28 cellular contexts compared by ENCODE assay signal in genomic region chr6:118228856-118229255, GRCh38.
"Had no signal": no experiment of that assay in that cellular context is flagged by ENCODE, and none has a peak within 500 bp of the region (broad histone marks: within the 10 kb centered on the region; RNA-seq: fewer than 3 reads in every experiment).

No MANE protein-coding gene starts in this region.

- H3K9me3 Mint-ChIP-seq: natural killer cell; nephron; stimulated activated effector memory CD8-positive, alpha-beta T cell treated with anti-CD3 and anti-CD28 coated beads, Interleukin-12 subunit alpha, Interleukin-12 subunit beta, amount 100 ng/mL, for 72 hours; stimulated activated naive B cell treated with anti-CD40 and anti-IgM and Interleukin-4, amounts not matched to agents 10 μg/mL and 1 μg/mL and 100 μg/mL, for 72 hours; stimulated activated naive CD8-positive, alpha-beta T cell treated with anti-CD3 and anti-CD28 coated beads, Interleukin-15, Interleukin-2, amounts not matched to agents 100 ng/mL and 50 ng/mL, for 24 hours had no signal

- ATAC-seq: natural killer cell; psoas muscle; right cardiac atrium; right lobe of liver; stimulated activated effector memory CD8-positive, alpha-beta T cell treated with anti-CD3 and anti-CD28 coated beads, Interleukin-12 subunit alpha, Interleukin-12 subunit beta, amount 100 ng/mL, for 72 hours; stimulated activated naive B cell treated with anti-CD40 and anti-IgM and Interleukin-4, amounts not matched to agents 10 μg/mL and 1 μg/mL and 100 μg/mL, for 72 hours had no signal

- H2AFZ ChIP-seq: parathyroid adenoma had no signal

- H3K36me3 Mint-ChIP-seq: natural killer cell; stimulated activated effector memory CD8-positive, alpha-beta T cell treated with anti-CD3 and anti-CD28 coated beads, Interleukin-12 subunit alpha, Interleukin-12 subunit beta, amount 100 ng/mL, for 72 hours; stimulated activated naive B cell treated with anti-CD40 and anti-IgM and Interleukin-4, amounts not matched to agents 10 μg/mL and 1 μg/mL and 100 μg/mL, for 72 hours had no signal

- H3K27me3 Mint-ChIP-seq: progenitor cell of endocrine pancreas; stimulated activated naive B cell treated with anti-CD40 and anti-IgM and Interleukin-4, amounts not matched to agents 10 μg/mL and 1 μg/mL and 100 μg/mL, for 72 hours; stimulated activated naive CD8-positive, alpha-beta T cell treated with anti-CD3 and anti-CD28 coated beads, Interleukin-15, Interleukin-2, amounts not matched to agents 100 ng/mL and 50 ng/mL, for 24 hours had no signal

- H3K4me1 Mint-ChIP-seq: natural killer cell; nephron; stimulated activated effector memory CD8-positive, alpha-beta T cell treated with anti-CD3 and anti-CD28 coated beads, Interleukin-12 subunit alpha, Interleukin-12 subunit beta, amount 100 ng/mL, for 72 hours; stimulated activated naive B cell treated with anti-CD40 and anti-IgM and Interleukin-4, amounts not matched to agents 10 μg/mL and 1 μg/mL and 100 μg/mL, for 72 hours had no signal

- H3K27ac ChIP-seq: ovary, parathyroid adenoma, psoas muscle, right lobe of liver, sigmoid colon, stomach, thoracic aorta, thyroid gland, upper lobe of left lung, vagina had no signal

- H3K27me3 ChIP-seq: ovary, right lobe of liver, sigmoid colon, stomach, thyroid gland, tibial nerve, upper lobe of left lung, vagina had no signal

- H3K4me3 ChIP-seq: ovary, psoas muscle, right lobe of liver, sigmoid colon, stomach, thoracic aorta, thyroid gland, tibial nerve, upper lobe of left lung, vagina had no signal

- H3K9me3 ChIP-seq: ovary, psoas muscle, right lobe of liver, stomach, thoracic aorta, thyroid gland, tibial nerve, upper lobe of left lung, vagina had no signal

- H3K79me2 ChIP-seq: parathyroid adenoma had no signal

- H3K27ac Mint-ChIP-seq: natural killer cell; nephron; progenitor cell of endocrine pancreas; stimulated activated effector memory CD8-positive, alpha-beta T cell treated with anti-CD3 and anti-CD28 coated beads, Interleukin-12 subunit alpha, Interleukin-12 subunit beta, amount 100 ng/mL, for 72 hours; stimulated activated naive B cell treated with anti-CD40 and anti-IgM and Interleukin-4, amounts not matched to agents 10 μg/mL and 1 μg/mL and 100 μg/mL, for 72 hours; stimulated activated naive CD8-positive, alpha-beta T cell treated with anti-CD3 and anti-CD28 coated beads, Interleukin-15, Interleukin-2, amounts not matched to agents 100 ng/mL and 50 ng/mL, for 24 hours had no signal

- H3K36me3 ChIP-seq: ovary, right lobe of liver, sigmoid colon, stomach, thoracic aorta, thyroid gland, tibial nerve, upper lobe of left lung, vagina had no signal

- H3K4me1 ChIP-seq: parathyroid adenoma, psoas muscle, right lobe of liver, sigmoid colon, stomach, thyroid gland, upper lobe of left lung, vagina had no signal

- H3K9ac ChIP-seq: parathyroid adenoma had no signal

- DNase-seq: natural killer cell; occipital lobe; ovary; posterior cingulate gyrus; psoas muscle; right cardiac atrium; right lobe of liver; sigmoid colon; small intestine; stimulated activated CD4-positive, alpha-beta T cell treated with anti-CD3 and anti-CD28 coated beads, Interleukin-15, amount 100 ng/mL, for 24 hours; stimulated activated CD4-positive, alpha-beta T cell treated with anti-CD3 and anti-CD28 coated beads, Interleukin-2, amount 100 ng/mL, for 24 hours; stimulated activated CD4-positive, alpha-beta T cell treated with anti-CD3 and anti-CD28 coated beads, Interleukin-2, amount 100 ng/mL, for 48 hours; stimulated activated CD4-positive, alpha-beta T cell treated with anti-CD3 and anti-CD28 coated beads, Interleukin-4, amount 100 ng/mL, for 24 hours; stimulated activated naive B cell treated with anti-CD40 and anti-IgM and Interleukin-4, amounts not matched to agents 10 μg/mL and 1 μg/mL and 100 μg/mL, for 72 hours; stimulated activated naive CD4-positive, alpha-beta T cell treated with Interleukin-2 at 50 U/mL for 16 hours; stomach; thyroid gland; trophoblast cell; upper lobe of left lung had no signal

- H3K4me3 Mint-ChIP-seq: natural killer cell; nephron; neural crest cell; stimulated activated effector memory CD8-positive, alpha-beta T cell treated with anti-CD3 and anti-CD28 coated beads, Interleukin-12 subunit alpha, Interleukin-12 subunit beta, amount 100 ng/mL, for 72 hours; stimulated activated naive B cell treated with anti-CD40 and anti-IgM and Interleukin-4, amounts not matched to agents 10 μg/mL and 1 μg/mL and 100 μg/mL, for 72 hours; stimulated activated naive CD8-positive, alpha-beta T cell treated with anti-CD3 and anti-CD28 coated beads, Interleukin-15, Interleukin-2, amounts not matched to agents 100 ng/mL and 50 ng/mL, for 24 hours had no signal
